ENCODE assay signal across 8 cellular contexts in the genomic region with DNA sequence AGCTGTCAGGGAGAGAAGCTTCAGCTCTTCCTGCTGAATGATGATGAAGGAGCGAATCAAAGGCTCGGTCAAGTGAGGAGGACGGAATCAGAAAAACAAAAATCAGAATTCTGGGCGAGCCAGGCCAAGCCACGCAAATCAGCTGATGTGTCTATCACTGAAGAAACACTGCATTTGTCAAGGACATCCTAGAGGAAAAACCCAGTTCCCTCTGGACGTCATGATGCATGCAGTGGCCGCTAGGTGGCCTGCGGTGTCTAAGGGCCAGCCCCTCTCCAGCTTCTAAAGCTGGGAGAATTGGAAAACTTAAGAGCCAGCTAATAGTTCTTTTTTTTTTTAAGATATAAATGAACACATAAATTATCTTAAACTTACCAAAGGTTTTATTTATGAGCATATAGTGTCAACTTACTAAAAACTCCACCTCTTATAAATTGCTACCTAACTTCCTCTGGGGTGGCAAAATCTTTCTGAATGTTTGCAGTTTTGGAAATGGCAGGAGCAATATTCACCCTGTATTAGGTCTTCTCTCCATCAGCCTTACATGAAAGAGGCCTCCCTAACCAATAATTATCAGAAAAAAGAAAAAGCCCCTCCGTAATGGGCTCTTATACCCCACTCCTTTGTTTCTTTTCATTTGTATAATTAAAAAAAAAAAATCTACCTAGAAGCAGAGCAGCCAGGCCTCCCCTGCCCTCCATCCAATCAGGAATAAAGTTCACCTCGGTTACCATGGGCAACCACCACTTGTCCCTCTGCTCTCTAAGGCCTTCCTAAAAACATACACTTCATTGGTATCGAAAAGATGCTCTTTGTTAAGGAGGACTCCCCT.
DNase-seq lines count a peak whose midpoint lies in the region; ATAC-seq and TF ChIP-seq lines count a peak whose summit lies in the region.

No MANE protein-coding gene starts in this region.

- DNase-seq in EH (ENCODE audit: low read depth) (peak; percentile 53), PC-3 (peak; percentile 51), erythroblast (lab: John Stamatoyannopoulos, UW) (peak; percentile 36 to 65), myocyte (ENCODE audit: low read depth) (peak; percentile 78), NCI-H2107 (lab: John Stamatoyannopoulos, UW) (no peak)

- H3F3A ChIP-seq in PC-3 (ENCODE audit: low read length, unreplicated experiment) = no peaks in the 10 kb centered on the region

- H3K79me2 ChIP-seq in PC-3 (ENCODE audit: low read length) = no peaks in the 10 kb centered on the region

- no TSS peak for BruUV-seq in PC-3 (replicated peaks; lab: Mats Ljungman, UMichigan)

- H3K9me2 ChIP-seq in PC-3 (replicated peaks; ENCODE audit: low read length) = no peaks in the 10 kb centered on the region

- H3K27me3 ChIP-seq in PC-3 (ENCODE audit: low read length) = no peaks in the 10 kb centered on the region

- POLR2A ChIA-PET in PC-3 (lab: Charles Lee; ENCODE audit: unreplicated experiment) = interaction anchor here (0.6 kb wide), 1 partner anchor 85 kb away, joined by 10 read pairs; no protein-coding TSS in a partner anchor

- H3K36me3 ChIP-seq in PC-3 (ENCODE audit: low read depth, low read length) = no peaks in the 10 kb centered on the region

- intact Hi-C loops in PC-3 (cut with micrococcal nuclease) = loop anchor here (2.0 kb wide), 1 partner anchor 48 kb away; no protein-coding TSS in a partner anchor

- CTCF ChIA-PET in PC-3 (lab: Charles Lee) = interaction anchor here (1.3 kb wide), 1 partner anchor 333 kb away, joined by 4 read pairs; no protein-coding TSS in a partner anchor

- TF ChIP-seq CTCF in PC-3 (conservative IDR thresholded peaks at IDR 0.05; ENCODE audit: low read depth, low read length) = peak; percentile 69

- ATAC-seq in HG02759 (IDR thresholded peaks at IDR 0.05; ENCODE audit: unreplicated experiment) (peak; percentile 50), PC-3 (peak; percentile 78), GM21526 (IDR thresholded peaks at IDR 0.05; ENCODE audit: low FRiP score, unreplicated experiment) (no peak)
- no peak for ATAC-seq in activated CD4-positive, CD25-positive, alpha-beta regulatory T cell treated with anti-CD3 and anti-CD28 coated beads, Interleukin-2, amount 50 U/mL, for 24 hours

- no peak overlapping the region for H3K27ac ChIP-seq in PC-3 (ENCODE audit: low read length)

- TF ChIP-seq POLR2A in erythroblast (IDR thresholded peaks at IDR 0.05; ENCODE audit: low read length) = no peak

- H3K9me3 ChIP-seq in PC-3 (ENCODE audit: low read length) = no peaks in the 10 kb centered on the region

- no peaks in the 10 kb centered on the region for H4K20me1 ChIP-seq in PC-3 (ENCODE audit: low read length)

- no peaks in the 10 kb centered on the region for H3K4me1 ChIP-seq in PC-3 (ENCODE audit: insufficient read depth, low read length)

- H3K4me2 ChIP-seq in PC-3 (ENCODE audit: low read length) = no peak overlapping the region

- no peak overlapping the region for H3K4me3 ChIP-seq in PC-3 (ENCODE audit: low read length)

- H2AFZ ChIP-seq in PC-3 (ENCODE audit: low read length) = no peak overlapping the region

- no peak overlapping the region for H3K9ac ChIP-seq in PC-3 (ENCODE audit: low read length)

Comparison
In these comparisons a context has a peak if more than half of its experiments do, and no peak if none do; other contexts are left out.
1. ATAC-seq: peak in HG02759 (single experiment) and PC-3 (single experiment); none in activated CD4-positive, CD25-positive, alpha-beta regulatory T cell treated with anti-CD3 and anti-CD28 coated beads, Interleukin-2, amount 50 U/mL, for 24 hours (0 of 2) and GM21526 (single experiment).